8 cellular contexts compared by ENCODE assay signal in genomic region chr16:73068546-73069401, GRCh38. TPM values are rescaled to one million over a fixed set of nuclear protein-coding genes. Genes with fewer than 3 reads are reported as not detected.
DNase-seq lines count a peak whose midpoint lies in the region; ATAC-seq and TF ChIP-seq lines count a peak whose summit lies in the region.

No MANE protein-coding gene starts in this region.

- ATAC-seq in GM19328 (IDR thresholded peaks at IDR 0.05; ENCODE audit: unreplicated experiment) = no peak

- no peak overlapping the region for H3K4me3 ChIP-seq in BE2C (ENCODE audit: low read depth, low read length)
- H3K4me3 ChIP-seq in mesodermal cell (ENCODE audit: extremely low read depth, insufficient read depth, low read length, poor library complexity, severe bottlenecking) = no peak overlapping the region

- TF ChIP-seq CTCF in BE2C (IDR thresholded peaks at IDR 0.05; ENCODE audit: low read depth, low read length) = no peak

- no peaks in the 10 kb centered on the region for H3K36me3 ChIP-seq in BE2C
- H3K36me3 ChIP-seq in mesodermal cell (ENCODE audit: control insufficient read depth, insufficient read depth, low read length) = no peaks in the 10 kb centered on the region

- H3K4me1 ChIP-seq in BE2C = peaks cover 15% of the 10 kb centered on the region
- H3K4me1 ChIP-seq in mesodermal cell (ENCODE audit: control insufficient read depth, insufficient read depth, low read length, poor library complexity, severe bottlenecking) = peaks cover 42% of the 10 kb centered on the region

- peak overlapping the region; percentile 88 for H3K27ac ChIP-seq in cingulate gyrus (ENCODE audit: low read depth, low read length)
- H3K27ac ChIP-seq in mesodermal cell (ENCODE audit: low read depth, low read length, severe bottlenecking) = peak overlapping the region; percentile 78

- DNase-seq in BE2C (peak; percentile 55), NCI-H2107 (lab: John Stamatoyannopoulos, UW) (peak; percentile 74), 8988T (no peak)
- DNase-seq in stimulated activated naive CD4-positive, alpha-beta T cell (lab: John Stamatoyannopoulos, UW) = no peak
- no peak for DNase-seq in stimulated activated CD4-positive, alpha-beta T cell treated with anti-CD3 and anti-CD28 coated beads, Interleukin-1b, Interleukin-23, amount 100 ng/mL, for 48 hours

- no peaks in the 10 kb centered on the region for H3K27me3 ChIP-seq in BE2C

- H3K9me3 ChIP-seq in BE2C (no peaks in the 10 kb centered on the region), mesodermal cell (ENCODE audit: control insufficient read depth, low read length) (no peaks in the 10 kb centered on the region)

- 81% methylated on average over 9 to 10 of the region's 12 CpGs for WGBS in mesodermal cell (ENCODE audit: insufficient coverage in 2 of 2), 2 experiments

RNA-seq across cellular contexts. Expression of gene ZFHX3, which starts 20.8 kb away (rescaled TPM):
- 14.5 TPM for polyA plus RNA-seq in BE2C (2012; ENCODE audit: insufficient read depth, insufficient read length, low read depth)
- polyA plus RNA-seq in mesodermal cell (2013, experiment 1 of 2) = 5.9 TPM
- polyA plus RNA-seq in mesodermal cell (2013, experiment 2 of 2) = 4.4 TPM

Comparison
In these comparisons a context has a peak if more than half of its experiments do, and no peak if none do; other contexts are left out.
1. DNase-seq: peak in BE2C (single experiment) and NCI-H2107 (single experiment); none in 8988T (single experiment), stimulated activated naive CD4-positive, alpha-beta T cell (0 of 6) and stimulated activated CD4-positive, alpha-beta T cell treated with anti-CD3 and anti-CD28 coated beads, Interleukin-1b, Interleukin-23, amount 100 ng/mL, for 48 hours (single experiment).